8 cellular contexts compared by ENCODE assay signal in the genomic region with DNA sequence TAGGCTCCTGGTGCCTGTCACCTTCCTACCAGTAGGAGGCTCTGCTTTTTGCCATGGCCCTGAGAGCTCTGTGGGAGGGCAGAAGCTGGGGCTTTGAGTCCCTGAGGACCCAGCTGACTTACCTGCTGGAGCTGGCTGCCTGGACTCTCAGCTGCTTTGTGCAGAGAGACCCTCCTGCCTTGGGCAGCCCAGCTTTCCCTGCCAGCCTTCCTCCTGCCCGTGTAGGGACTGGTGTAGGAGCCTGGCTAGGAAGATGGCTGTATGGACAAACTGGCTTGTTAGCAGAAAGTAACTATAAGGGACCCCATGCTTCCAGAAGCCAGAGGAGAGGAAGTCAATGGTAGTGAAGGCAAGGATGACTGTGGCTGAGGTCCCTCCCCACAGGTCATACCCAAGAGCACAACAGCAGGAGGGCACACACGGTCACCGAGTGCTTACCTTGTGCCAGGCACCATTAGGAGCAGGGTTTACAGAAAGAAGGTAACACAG. TPM values are rescaled to one million over a fixed set of nuclear protein-coding genes. Genes with fewer than 3 reads are reported as not detected.
DNase-seq lines count a peak whose midpoint lies in the region; ATAC-seq, FAIRE-seq and TF ChIP-seq lines count a peak whose summit lies in the region.

No MANE protein-coding gene starts in this region.

- TF ChIP-seq POLR2A in adrenal gland (IDR thresholded peaks at IDR 0.05) = no peak
- no peak for TF ChIP-seq POLR2A in upper lobe of left lung (IDR thresholded peaks at IDR 0.05)

- H3K4me3 ChIP-seq in adrenal gland (no peak overlapping the region), kidney (ENCODE audit: low read length in 2 of 2) (no peak overlapping the region), upper lobe of left lung (no peak overlapping the region)

- peak; percentile 32 for DNase-seq in DMS53 treated with DMSO at 0.1 percent for 48 hours (lab: John Stamatoyannopoulos, UW; ENCODE audit: unreplicated experiment)
- DNase-seq in NCI-H2171 (lab: John Stamatoyannopoulos, UW) = peak; percentile 35
- peak in 3 of 7 donors; percentile 35 to 58 (median 43) for DNase-seq in adrenal gland
- DNase-seq in kidney = no peak
- peak in 1 of 2 donors; percentile 33 for DNase-seq in upper lobe of left lung
- DNase-seq in NCI-H187 (lab: John Stamatoyannopoulos, UW) = no peak
- DNase-seq in GM19240 (ENCODE audit: insufficient read length, low spot score) = no peak

- FAIRE-seq in kidney (lab: Jason Lieb, UNC) = no peak

- H3K4me1 ChIP-seq in adrenal gland (replicated peaks in 1 of 2) (peaks cover 8 to 16% of the 10 kb centered on the region in 2 donors), kidney (ENCODE audit: control insufficient read depth in 1 of 2, insufficient read depth in 1 of 2, low read depth in 1 of 2, low read length in 2 of 2) (peaks cover 0 to 8% of the 10 kb centered on the region in 2 donors), upper lobe of left lung (peaks cover 15 to 25% (median 21%) of the 10 kb centered on the region in 4 donors)

- ATAC-seq in GM21423 (IDR thresholded peaks at IDR 0.05; ENCODE audit: unreplicated experiment) = peak; percentile 62
- peak; percentile 35 to 70 for ATAC-seq in upper lobe of left lung (ENCODE audit: low FRiP score in 2 of 2)

- intact Hi-C loops in adrenal gland (cut with DNase I) (no loop called here), kidney (cut with DNase I) (no loop called here)

- TF ChIP-seq EP300 in upper lobe of left lung (IDR thresholded peaks at IDR 0.05) = no peak

- H3K36me3 ChIP-seq in adrenal gland (replicated peaks in 1 of 2) = peaks cover 0 to 44% of the 10 kb centered on the region in 2 donors
- H3K36me3 ChIP-seq in kidney (ENCODE audit: control insufficient read depth in 1 of 2, insufficient read depth in 2 of 2, low read length in 2 of 2) = peaks cover 37 to 39% of the 10 kb centered on the region in 2 donors
- peaks cover 37 to 49% (median 43%) of the 10 kb centered on the region in 4 donors for H3K36me3 ChIP-seq in upper lobe of left lung

- TF ChIP-seq CTCF in adrenal gland (IDR thresholded peaks at IDR 0.05) = peak; percentile 22 to 46 (median 34)
- TF ChIP-seq CTCF in kidney (IDR thresholded peaks at IDR 0.05; ENCODE audit: borderline replicate concordance, extremely low read depth, insufficient read depth) = peak; percentile 47
- TF ChIP-seq CTCF in upper lobe of left lung (IDR thresholded peaks at IDR 0.05) = peak in 5 of 6 experiments; percentile 25 to 50 (median 40)

- H3K27me3 ChIP-seq in adrenal gland (no peaks in the 10 kb centered on the region), upper lobe of left lung (no peaks in the 10 kb centered on the region)

- no peak overlapping the region for H3K9ac ChIP-seq in kidney (ENCODE audit: low read length in 2 of 2)

- 64 to 84% (median 81%) methylated on average over 3 of the region's 3 CpGs for WGBS in adrenal gland, 4 donors
- WGBS in upper lobe of left lung, 2 donors = 74 to 83% methylated on average over 3 of the region's 3 CpGs

- no peaks in the 10 kb centered on the region for H3K9me3 ChIP-seq in adrenal gland (replicated peaks in 1 of 3)
- no peaks in the 10 kb centered on the region for H3K9me3 ChIP-seq in kidney (ENCODE audit: control insufficient read depth in 1 of 2, low read length in 2 of 2)
- H3K9me3 ChIP-seq in upper lobe of left lung = no peaks in the 10 kb centered on the region

- H3K27ac ChIP-seq in adrenal gland (peak overlapping the region in 1 of 5 donors; percentile 17), kidney (ENCODE audit: low read depth in 2 of 2, low read length in 2 of 2) (no peak overlapping the region), upper lobe of left lung (peak overlapping the region in 3 of 4 donors; percentile 13 to 35 (median 21))

RNA-seq across cellular contexts. Expression of a gene that starts 9.7 kb away (rescaled TPM):
- total RNA-seq in adrenal gland (1 to 10 TPM; 2.8 to 9.1 (median 5.4) TPM), kidney (65.6 TPM), upper lobe of left lung (10 to 100 TPM in 2 of 6 donors, 1 to 10 TPM in 4; 5.9 to 27.2 (median 8.8) TPM)
- polyA plus RNA-seq in adrenal gland (1 to 10 TPM; 1.7 to 6.3 (median 1.8) TPM), kidney (ENCODE audit: insufficient read depth, low read depth, low replicate concordance) (10.6 TPM)

RNA-seq across cellular contexts. Expression of a gene that starts 25.9 kb away (rescaled TPM):
- total RNA-seq in adrenal gland (100 to 1,000 TPM; 135 to 216 (median 152) TPM), kidney (181 TPM), upper lobe of left lung (100 to 1,000 TPM; 126 to 212 (median 160) TPM)
- polyA plus RNA-seq in adrenal gland (100 to 1,000 TPM in 1 of 3 donors, 10 to 100 TPM in 2; 64.3 to 211 (median 69.0) TPM), kidney (ENCODE audit: insufficient read depth, low read depth, low replicate concordance) (114 TPM)

RNA-seq across cellular contexts. Expression of a gene that starts 43.3 kb away (rescaled TPM):
- 1 to 10 TPM in 7 of 8 donors, under 1 TPM in 1; 0.52 to 3.9 (median 2.4) TPM for total RNA-seq in adrenal gland
- 1 to 10 TPM; 1.7 to 5.8 (median 2.4) TPM for polyA plus RNA-seq in adrenal gland
- total RNA-seq in kidney = 4.2 TPM
- 3.5 TPM for polyA plus RNA-seq in kidney (ENCODE audit: insufficient read depth, low read depth, low replicate concordance)
- total RNA-seq in upper lobe of left lung = 10 to 100 TPM in 2 of 6 donors, 1 to 10 TPM in 4; 1.5 to 16.8 (median 4.9) TPM

Comparison
In these comparisons a context has a peak if more than half of its experiments do, and no peak if none do; other contexts are left out.
1. DNase-seq: peak in DMS53 treated with DMSO at 0.1 percent for 48 hours (single experiment) and NCI-H2171 (single experiment); none in kidney (single experiment), NCI-H187 (0 of 2) and GM19240 (single experiment).
2. H3K27ac ChIP-seq: peak in upper lobe of left lung (3 of 4); none in kidney (0 of 2).
3. Peak in every context shown above with its lines, with median percentiles within 50 percentile points of each other: CTCF ChIP-seq.